Comparison of ENCODE assay signal across 1 cellular context in genomic region chr1:21649315-21649714, GRCh38.
TF ChIP-seq lines count a peak whose summit lies in the region.

No MANE protein-coding gene starts in this region.

TF ChIP-seq in K562, 482 proteins besides CTCF, POLR2A, EP300 and RAD21:
- TF ChIP-seq XRCC3 (IDR thresholded peaks at IDR 0.05) = no peak
- TF ChIP-seq ZNF197 (CRISPR knock-in tag; IDR thresholded peaks at IDR 0.05; ENCODE audit: low read depth) = no peak
- TF ChIP-seq HDAC2 (IDR thresholded peaks at IDR 0.05) = no peak
- TF ChIP-seq FOSL1 (tag; conservative IDR thresholded peaks at IDR 0.05) = no peak
- TF ChIP-seq ZNF165 (CRISPR knock-in tag; IDR thresholded peaks at IDR 0.05; ENCODE audit: borderline replicate concordance) = no peak
- no peak for TF ChIP-seq ZNF395 (CRISPR knock-in tag; IDR thresholded peaks at IDR 0.05)
- TF ChIP-seq ZNF124 (CRISPR knock-in tag; IDR thresholded peaks at IDR 0.05) = no peak
- no peak for TF ChIP-seq ZNF766 (CRISPR knock-in tag; conservative IDR thresholded peaks at IDR 0.05)
- TF ChIP-seq PTRF (tag; IDR thresholded peaks at IDR 0.05) = no peak
- no peak for TF ChIP-seq SRSF1 (IDR thresholded peaks at IDR 0.05; ENCODE audit: low read depth, low read length)
- TF ChIP-seq KDM1A (IDR thresholded peaks at IDR 0.05) = peak; percentile 28 to 38; a peak in 2 of 4 replicates
- TF ChIP-seq VEZF1 (CRISPR knock-in tag; IDR thresholded peaks at IDR 0.05) = no peak
- TF ChIP-seq SNRNP70 (optimal IDR thresholded peaks at IDR 0.05; ENCODE audit: low read depth, low read length) = no peak
- no peak for TF ChIP-seq MEIS2 (IDR thresholded peaks at IDR 0.05; ENCODE audit: partially characterized antibody)
- TF ChIP-seq RBM25 (IDR thresholded peaks at IDR 0.05; ENCODE audit: low read depth, low read length, severe bottlenecking) = peak; percentile 84
- TF ChIP-seq SIN3B (IDR thresholded peaks at IDR 0.05; ENCODE audit: low read depth) = no peak
- TF ChIP-seq BCOR (IDR thresholded peaks at IDR 0.05) = peak; percentile 71
- no peak for TF ChIP-seq NKRF (IDR thresholded peaks at IDR 0.05; ENCODE audit: borderline replicate concordance)
- no peak for TF ChIP-seq GATAD2A (IDR thresholded peaks at IDR 0.05)
- TF ChIP-seq, protein P1, sequence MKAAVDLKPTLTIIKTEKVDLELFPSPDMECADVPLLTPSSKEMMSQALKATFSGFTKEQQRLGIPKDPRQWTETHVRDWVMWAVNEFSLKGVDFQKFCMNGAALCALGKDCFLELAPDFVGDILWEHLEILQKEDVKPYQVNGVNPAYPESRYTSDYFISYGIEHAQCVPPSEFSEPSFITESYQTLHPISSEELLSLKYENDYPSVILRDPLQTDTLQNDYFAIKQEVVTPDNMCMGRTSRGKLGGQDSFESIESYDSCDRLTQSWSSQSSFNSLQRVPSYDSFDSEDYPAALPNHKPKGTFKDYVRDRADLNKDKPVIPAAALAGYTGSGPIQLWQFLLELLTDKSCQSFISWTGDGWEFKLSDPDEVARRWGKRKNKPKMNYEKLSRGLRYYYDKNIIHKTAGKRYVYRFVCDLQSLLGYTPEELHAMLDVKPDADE (conservative IDR thresholded peaks at IDR 0.05; ENCODE audit: control insufficient read depth, low read depth, low read length) = no peak
- TF ChIP-seq, protein P2, sequence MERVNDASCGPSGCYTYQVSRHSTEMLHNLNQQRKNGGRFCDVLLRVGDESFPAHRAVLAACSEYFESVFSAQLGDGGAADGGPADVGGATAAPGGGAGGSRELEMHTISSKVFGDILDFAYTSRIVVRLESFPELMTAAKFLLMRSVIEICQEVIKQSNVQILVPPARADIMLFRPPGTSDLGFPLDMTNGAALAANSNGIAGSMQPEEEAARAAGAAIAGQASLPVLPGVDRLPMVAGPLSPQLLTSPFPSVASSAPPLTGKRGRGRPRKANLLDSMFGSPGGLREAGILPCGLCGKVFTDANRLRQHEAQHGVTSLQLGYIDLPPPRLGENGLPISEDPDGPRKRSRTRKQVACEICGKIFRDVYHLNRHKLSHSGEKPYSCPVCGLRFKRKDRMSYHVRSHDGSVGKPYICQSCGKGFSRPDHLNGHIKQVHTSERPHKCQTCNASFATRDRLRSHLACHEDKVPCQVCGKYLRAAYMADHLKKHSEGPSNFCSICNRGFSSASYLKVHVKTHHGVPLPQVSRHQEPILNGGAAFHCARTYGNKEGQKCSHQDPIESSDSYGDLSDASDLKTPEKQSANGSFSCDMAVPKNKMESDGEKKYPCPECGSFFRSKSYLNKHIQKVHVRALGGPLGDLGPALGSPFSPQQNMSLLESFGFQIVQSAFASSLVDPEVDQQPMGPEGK (CRISPR knock-in tag; IDR thresholded peaks at IDR 0.05; ENCODE audit: borderline replicate concordance) = no peak
- TF ChIP-seq YY1 (IDR thresholded peaks at IDR 0.05; ENCODE audit: borderline replicate concordance in 1 of 3, control insufficient read depth in 1 of 3, extremely low read depth in 1 of 3, insufficient read depth in 3 of 3, insufficient read length in 1 of 3, insufficient replicate concordance in 2 of 3, low read depth in 1 of 3, low read length in 2 of 3) = no peak
- no peak for TF ChIP-seq NR0B1 (IDR thresholded peaks at IDR 0.05; ENCODE audit: partially characterized antibody)
- no peak for TF ChIP-seq BMI1 (IDR thresholded peaks at IDR 0.05; ENCODE audit: low read length)
- no peak for TF ChIP-seq TCF3 (CRISPR knock-in tag; IDR thresholded peaks at IDR 0.05)
- TF ChIP-seq PML (IDR thresholded peaks at IDR 0.05; ENCODE audit: low read length) = no peak
- TF ChIP-seq CBX3 (IDR thresholded peaks at IDR 0.05; ENCODE audit: borderline replicate concordance in 1 of 2, low read length in 2 of 2) = 0 out of 3 replicates have a peak, but pooled peaks of 1 of the 2 experiments have one; percentile 24
- no peak for TF ChIP-seq MAFK (IDR thresholded peaks at IDR 0.05; ENCODE audit: low read length)
- no peak for TF ChIP-seq POLR2H (tag; IDR thresholded peaks at IDR 0.05; ENCODE audit: low read depth)
- no peak for TF ChIP-seq ZNF253 (CRISPR knock-in tag; conservative IDR thresholded peaks at IDR 0.05)
